27 cellular contexts compared by ENCODE assay signal in the genomic region with DNA sequence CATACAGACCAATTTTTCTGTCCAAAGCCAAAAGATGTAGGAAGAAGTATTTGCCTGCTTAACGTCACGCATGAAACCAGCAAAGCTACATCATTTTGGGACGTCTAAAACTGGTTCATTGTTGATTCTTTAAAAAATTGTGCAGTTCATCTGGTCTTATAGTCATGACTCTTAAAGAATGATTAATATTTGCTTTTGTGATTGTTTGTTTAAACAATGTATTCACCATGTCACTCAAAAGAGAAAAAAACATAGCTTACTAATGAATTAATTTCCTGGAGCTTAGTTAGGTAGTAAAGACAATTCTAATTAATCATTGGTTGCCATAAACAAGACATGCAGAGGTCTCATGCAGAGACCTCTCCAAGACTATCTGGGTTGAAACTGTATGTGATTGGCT.
"Had no signal": no experiment of that assay in that cellular context is flagged by ENCODE, and none has a peak within 500 bp of the region (broad histone marks: within the 10 kb centered on the region; RNA-seq: fewer than 3 reads in every experiment).

No MANE protein-coding gene starts in this region.

- H3K36me3 ChIP-seq: brain microvascular endothelial cell, WERI-Rb-1 had no signal

- DNase-seq: activated B cell treated with CpG ODN at 0.5 μM for 24 hours; activated CD4-positive, alpha-beta T cell treated with anti-CD3 and anti-CD28 coated beads for 48 hours; activated CD4-positive, alpha-beta T cell treated with anti-CD3 and anti-CD28 coated beads, Interleukin-2, amount 50 U/mL, for 1 hour; activated CD4-positive, alpha-beta T cell treated with anti-CD3 and anti-CD28 coated beads, Interleukin-2, amount 50 U/mL, for 48 hours; activated CD8-positive, alpha-beta memory T cell treated with anti-CD3 and anti-CD28 coated beads for 24 hours; activated CD8-positive, alpha-beta T cell treated with anti-CD3 and anti-CD28 coated beads for 36 hours; activated effector memory CD4-positive, alpha-beta T cell treated with Interleukin-2 at 50 U/mL for 16 hours; activated gamma-delta T cell treated with Interleukin-2 at 50 U/mL for 16 hours; activated naive CD4-positive, alpha-beta T cell treated with anti-CD3 and anti-CD28 coated beads, Interleukin-2, amount 50 U/mL, for 16 hours; activated naive CD4-positive, alpha-beta T cell treated with Interleukin-2 at 50 U/mL for 16 hours; activated T-cell treated with anti-CD3 and anti-CD28 coated beads, Interleukin-2, amount 50 U/mL, for 4 hours; amniotic stem cell; anterior cingulate cortex; brain microvascular endothelial cell; caudate nucleus; cortex of kidney; dermis blood vessel endothelial cell; effector CD4-positive, alpha-beta T cell; effector memory CD8-positive, alpha-beta T cell; foreskin fibroblast; head of caudate nucleus; hippocampal formation; T1000; WERI-Rb-1 had no signal

- ATAC-seq: activated CD4-positive, CD25-positive, alpha-beta regulatory T cell treated with anti-CD3 and anti-CD28 coated beads, Interleukin-2, amount 50 U/mL, for 24 hours; activated CD8-positive, alpha-beta T cell treated with anti-CD3 and anti-CD28 coated beads for 36 hours; activated T-cell treated with anti-CD3 and anti-CD28 coated beads, Interleukin-2, amount 50 U/mL, for 4 hours; activated T-helper 17 cell treated with anti-CD3 and anti-CD28 coated beads, Interleukin-2, amount 50 U/mL, for 72 hours; effector memory CD8-positive, alpha-beta T cell; esophagus mucosa had no signal

- H3K27me3 ChIP-seq: brain microvascular endothelial cell had no signal

- H3K27ac ChIP-seq: brain microvascular endothelial cell, WERI-Rb-1 had no signal
